Comparison of ENCODE assay signal across 11 cellular contexts in genomic region chr3:133329626-133330025, GRCh38.
DNase-seq lines count a peak whose midpoint lies in the region; ATAC-seq and TF ChIP-seq lines count a peak whose summit lies in the region.
"Had no signal": no experiment of that assay in that cellular context is flagged by ENCODE, and none has a peak within 500 bp of the region (broad histone marks: within the 10 kb centered on the region; RNA-seq: fewer than 3 reads in every experiment).

No MANE protein-coding gene starts in this region.

- TF ChIP-seq CTCF in GM23338 (conservative IDR thresholded peaks at IDR 0.05; ENCODE audit: low read depth in 2 of 2), result no peak
- no peak for TF ChIP-seq CTCF in endothelial cell (IDR thresholded peaks at IDR 0.05; ENCODE audit: unreplicated experiment)
- TF ChIP-seq CTCF in GM10248 (IDR thresholded peaks at IDR 0.05; ENCODE audit: control extremely low read depth, extremely low read depth, low read depth, missing control alignments), result no peak
- no peak for TF ChIP-seq CTCF in WTC11 (IDR thresholded peaks at IDR 0.05)

- no peaks in the 10 kb centered on the region for H3K9me2 ChIP-seq in GM23338 (ENCODE audit: insufficient read depth)

- no peaks in the 10 kb centered on the region for H3K27me3 Mint-ChIP-seq in GM23338 (ENCODE audit: insufficient read depth, low read depth, poor library complexity)
- no peaks in the 10 kb centered on the region for H3K27me3 Mint-ChIP-seq in endothelial cell (ENCODE audit: unreplicated experiment)
- no peaks in the 10 kb centered on the region for H3K27me3 Mint-ChIP-seq in WTC11 (ENCODE audit: low read depth)

- no peaks in the 10 kb centered on the region for H3F3A ChIP-seq in GM23338 (replicated peaks; ENCODE audit: low read depth)

- no peak overlapping the region for H3K27ac ChIP-seq in GM23338 (ENCODE audit: low read depth)
- H3K27ac ChIP-seq: SJSA1 had no signal

- peak overlapping the region; percentile 11; the same call in 1 of the 2 replicates for H3K4me2 ChIP-seq in GM23338

- no peak for ATAC-seq in GM23338
- ATAC-seq in HG03025 (IDR thresholded peaks at IDR 0.05; ENCODE audit: low FRiP score, unreplicated experiment), result no peak
- no peak for ATAC-seq in WTC11

- no peaks in the 10 kb centered on the region for H3K27me3 ChIP-seq in GM23338 (ENCODE audit: insufficient read depth)

- H3K4me1 Mint-ChIP-seq in GM23338, result peaks cover 30% of the 10 kb centered on the region; the same call in 2 of the 3 replicates
- peaks cover 30% of the 10 kb centered on the region for H3K4me1 Mint-ChIP-seq in endothelial cell (ENCODE audit: unreplicated experiment)
- H3K4me1 Mint-ChIP-seq in WTC11, result peaks cover 14% of the 10 kb centered on the region

- H3K27ac Mint-ChIP-seq in GM23338, result no peak overlapping the region
- peak overlapping the region; percentile 67 for H3K27ac Mint-ChIP-seq in endothelial cell (ENCODE audit: unreplicated experiment)
- no peak overlapping the region for H3K27ac Mint-ChIP-seq in WTC11

- H3K9me3 Mint-ChIP-seq in GM23338 (no peaks in the 10 kb centered on the region), endothelial cell (ENCODE audit: unreplicated experiment) (no peaks in the 10 kb centered on the region), WTC11 (peaks cover 5% of the 10 kb centered on the region; the same call in 1 of the 2 replicates)

- H3K4me1 ChIP-seq in GM23338 (ENCODE audit: insufficient read depth), result peaks cover 12% of the 10 kb centered on the region
- H3K4me1 ChIP-seq: SJSA1 had no signal

- CTCF ChIA-PET in GM10248 (lab: Yijun Ruan, JAX), result no interaction called here
- CTCF ChIA-PET in WTC11 (lab: Charles Lee), result interaction anchor here (1.0 to 1.4 kb wide), 3 partner anchors 45 to 288 kb away, joined by 3 to 5 read pairs (median 3); no protein-coding TSS in a partner anchor

- H3K36me3 Mint-ChIP-seq in GM23338 (ENCODE audit: low read depth) (no peaks in the 10 kb centered on the region), endothelial cell (ENCODE audit: low read depth, unreplicated experiment) (no peaks in the 10 kb centered on the region), WTC11 (no peaks in the 10 kb centered on the region)

- no peak overlapping the region for H2AFZ ChIP-seq in GM23338

- no peak overlapping the region for H3K4me3 ChIP-seq in GM23338
- H3K4me3 ChIP-seq: SJSA1 had no signal

- DNase-seq in NCI-H2107 treated with DMSO at 0.1 percent for 48 hours (lab: John Stamatoyannopoulos, UW; ENCODE audit: unreplicated experiment) (peak; percentile 19), NCI-H2107 (lab: John Stamatoyannopoulos, UW) (no peak), GM23338 (ENCODE audit: low spot score) (no peak), NCI-H2227 (lab: John Stamatoyannopoulos, UW; ENCODE audit: unreplicated experiment) (peak; percentile 13), endothelial cell (ENCODE audit: low spot score) (no peak), GM10248 (ENCODE audit: extremely low spot score) (no peak), WTC11 (ENCODE audit: low spot score) (no peak)
- DNase-seq: C1 segment of cervical spinal cord, T-helper 2 cell had no signal

- POLR2A ChIA-PET in GM10248 (lab: Yijun Ruan, JAX) (no interaction called here), WTC11 (lab: Charles Lee) (no interaction called here)

- no peak overlapping the region for H3K4me3 Mint-ChIP-seq in GM23338
- no peak overlapping the region for H3K4me3 Mint-ChIP-seq in endothelial cell (ENCODE audit: unreplicated experiment)
- H3K4me3 Mint-ChIP-seq in WTC11, result no peak overlapping the region

- no peaks in the 10 kb centered on the region for H4K20me1 ChIP-seq in GM23338 (replicated peaks; ENCODE audit: insufficient read depth)

- no peaks in the 10 kb centered on the region for H3K79me2 ChIP-seq in GM23338 (replicated peaks; ENCODE audit: insufficient read depth)

- H3K36me3 ChIP-seq in GM23338 (ENCODE audit: insufficient read depth), result no peaks in the 10 kb centered on the region
- H3K36me3 ChIP-seq: SJSA1 had no signal

TF ChIP-seq in GM23338, 12 proteins besides CTCF, POLR2A, EP300 and RAD21 (continues in another document):
- no peak for TF ChIP-seq NANOG (IDR thresholded peaks at IDR 0.05; ENCODE audit: borderline replicate concordance)
- no peak for TF ChIP-seq ZNF114 (CRISPR knock-in tag; IDR thresholded peaks at IDR 0.05)
- TF ChIP-seq JUNB (IDR thresholded peaks at IDR 0.05; ENCODE audit: unreplicated experiment), result no peak
- no peak for TF ChIP-seq STAT1 (IDR thresholded peaks at IDR 0.05; ENCODE audit: unreplicated experiment)
- TF ChIP-seq EZH2 (IDR thresholded peaks at IDR 0.05; ENCODE audit: low read depth, unreplicated experiment), result no peak
- no peak for TF ChIP-seq ZNF331 (CRISPR knock-in tag; IDR thresholded peaks at IDR 0.05; ENCODE audit: low read depth)
- TF ChIP-seq ETS1 (IDR thresholded peaks at IDR 0.05), result no peak

TF ChIP-seq in WTC11, 78 proteins besides CTCF, POLR2A, EP300 and RAD21 (continues in another document):
- no peak for TF ChIP-seq ERG (CRISPR knock-in tag; IDR thresholded peaks at IDR 0.05)
- no peak for TF ChIP-seq ETV6 (CRISPR knock-in tag; IDR thresholded peaks at IDR 0.05)
- TF ChIP-seq ARID4B (CRISPR knock-in tag; IDR thresholded peaks at IDR 0.05; ENCODE audit: borderline replicate concordance), result no peak
- TF ChIP-seq FOXP4 (CRISPR knock-in tag; IDR thresholded peaks at IDR 0.05), result no peak
- no peak for TF ChIP-seq USF2 (CRISPR knock-in tag; IDR thresholded peaks at IDR 0.05)
- no peak for TF ChIP-seq IRF2 (CRISPR knock-in tag; IDR thresholded peaks at IDR 0.05; ENCODE audit: borderline replicate concordance, low read depth)

Comparison
In these comparisons a context has a peak if more than half of its experiments do, and no peak if none do; other contexts are left out.
1. DNase-seq: peak in NCI-H2107 treated with DMSO at 0.1 percent for 48 hours (single experiment) and NCI-H2227 (single experiment); none in NCI-H2107 (single experiment), GM23338 (single experiment), endothelial cell (single experiment), GM10248 (single experiment) and WTC11 (single experiment).